ENCODE assay signal across 18 cellular contexts in the genomic region with DNA sequence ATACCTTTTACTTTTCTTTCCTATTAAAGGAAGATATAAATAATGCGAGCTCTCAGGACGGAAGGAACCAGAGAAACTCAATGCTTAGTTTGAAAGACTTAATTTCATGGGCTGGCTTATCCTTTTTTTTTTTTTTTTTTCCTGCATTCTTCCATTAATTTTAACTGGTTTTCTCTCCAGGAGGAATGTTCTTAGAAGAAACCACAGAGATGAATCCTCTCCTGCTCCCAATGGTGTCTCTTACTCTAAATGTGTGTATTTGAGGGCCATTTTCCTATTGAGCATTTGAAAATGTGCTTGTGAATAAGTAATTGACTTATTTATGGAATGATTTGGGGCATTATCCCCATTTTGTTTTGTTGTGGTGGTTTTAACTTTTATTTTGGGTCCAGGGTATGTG.
A peak's percentile ranks its signal among the peaks of the same experiment; 100 is the strongest.
DNase-seq lines count a peak whose midpoint lies in the region; FAIRE-seq and TF ChIP-seq lines count a peak whose summit lies in the region.
"Had no signal": no experiment of that assay in that cellular context is flagged by ENCODE, and none has a peak within 500 bp of the region (broad histone marks: within the 10 kb centered on the region; RNA-seq: fewer than 3 reads in every experiment).

No MANE protein-coding gene starts in this region.

- TF ChIP-seq CTCF in H9 (conservative IDR thresholded peaks at IDR 0.05) (no peak), H1 (IDR thresholded peaks at IDR 0.05; ENCODE audit: control extremely low read depth in 1 of 3, insufficient read depth in 1 of 3, low read depth in 1 of 3, low read length in 3 of 3) (no peak)

- H4K20me1 ChIP-seq in H9 (ENCODE audit: control insufficient read depth, insufficient read depth, insufficient read length) (no peaks in the 10 kb centered on the region), H1 (replicated peaks in 1 of 2; ENCODE audit: control insufficient read depth in 1 of 2, insufficient read depth in 2 of 2, low read length in 2 of 2) (no peaks in the 10 kb centered on the region)

- H3K18ac ChIP-seq in H9 (ENCODE audit: insufficient read length, low read depth, low read length) (no peak overlapping the region), H1 (ENCODE audit: extremely low read depth, low read length) (no peak overlapping the region), neuronal stem cell (ENCODE audit: low read length) (no peak overlapping the region)

- no peak for TF ChIP-seq POLR2A in H1 (IDR thresholded peaks at IDR 0.05; ENCODE audit: control extremely low read depth in 1 of 2, low read depth in 2 of 2, low read length in 2 of 2)

- H2BK120ac ChIP-seq in H9 (ENCODE audit: low read depth, low read length, poor library complexity, severe bottlenecking) (no peak overlapping the region), H1 (replicated peaks; ENCODE audit: low read depth, low read length) (no peak overlapping the region), neuronal stem cell (ENCODE audit: low read depth, low read length) (no peak overlapping the region)

- no peaks in the 10 kb centered on the region for H3K27me3 ChIP-seq in H9 (ENCODE audit: insufficient read depth, low read length)
- H3K27me3 ChIP-seq in H1 (replicated peaks in 1 of 4; ENCODE audit: control insufficient read depth in 3 of 4, extremely low read depth in 1 of 4, insufficient read depth in 3 of 4, low read length in 3 of 4), result peaks cover 0 to 13% (median 6%) of the 10 kb centered on the region in 4 experiments; a peak in 4 of 7 replicates
- peaks cover 0 to 2% (median 0%) of the 10 kb centered on the region in 3 experiments for H3K27me3 ChIP-seq in neuronal stem cell (ENCODE audit: control insufficient read depth in 3 of 3, insufficient read depth in 3 of 3, low read depth in 1 of 3, low read length in 3 of 3)

- H2AK5ac ChIP-seq in H9 (ENCODE audit: insufficient read length, low read length) (no peak overlapping the region), H1 (ENCODE audit: low read depth, low read length) (no peak overlapping the region), neuronal stem cell (ENCODE audit: low read depth, low read length) (no peak overlapping the region)

- peak overlapping the region; percentile 3 to 52 (median 30); a peak in 4 of 8 replicates for H3K4me3 ChIP-seq in H1 (ENCODE audit: extremely low read depth in 1 of 4, insufficient read depth in 2 of 4, low read depth in 3 of 4, low read length in 4 of 4)
- no peak overlapping the region for H3K4me3 ChIP-seq in neuronal stem cell (ENCODE audit: low read length in 2 of 2)

- H3K27ac Mint-ChIP-seq in activated naive CD4-positive, alpha-beta T cell treated with anti-CD3 and anti-CD28 coated beads for 36 hours, result peak overlapping the region; percentile 6
- no peak overlapping the region for H3K27ac Mint-ChIP-seq in H9

- no peaks in the 10 kb centered on the region for H3K9me3 ChIP-seq in H9 (ENCODE audit: control insufficient read depth, low read depth, low read length)
- H3K9me3 ChIP-seq in H1 (ENCODE audit: insufficient read depth in 2 of 2, low read depth in 1 of 2, low read length in 1 of 2), result no peaks in the 10 kb centered on the region
- no peaks in the 10 kb centered on the region for H3K9me3 ChIP-seq in neuronal stem cell (replicated peaks in 1 of 2; ENCODE audit: control insufficient read depth in 2 of 2, insufficient read depth in 1 of 2, low read depth in 1 of 2, low read length in 2 of 2)

- H3K4me2 ChIP-seq in H9 (ENCODE audit: insufficient read depth, insufficient read length, low read length), result peak overlapping the region; percentile 27
- peak overlapping the region; percentile 24 to 63 for H3K4me2 ChIP-seq in H1 (ENCODE audit: insufficient read depth in 1 of 2, low read depth in 2 of 2, low read length in 2 of 2)
- H3K4me2 ChIP-seq in neuronal stem cell (ENCODE audit: insufficient read depth, low read length, poor library complexity, severe bottlenecking), result no peak overlapping the region

- H3K27me3 Mint-ChIP-seq in activated naive CD4-positive, alpha-beta T cell treated with anti-CD3 and anti-CD28 coated beads for 36 hours (ENCODE audit: low read depth), result no peaks in the 10 kb centered on the region
- peaks cover 13% of the 10 kb centered on the region for H3K27me3 Mint-ChIP-seq in H9 (ENCODE audit: low read depth)
- H3K27me3 Mint-ChIP-seq: CD4-positive, alpha-beta memory T cell had no signal

- H3K14ac ChIP-seq in H9 (ENCODE audit: insufficient read depth, low read length), result no peak overlapping the region
- no peak overlapping the region for H3K14ac ChIP-seq in H1 (ENCODE audit: insufficient read length)
- no peak overlapping the region for H3K14ac ChIP-seq in neuronal stem cell (ENCODE audit: low read length)

- no peak overlapping the region for H3K4me3 Mint-ChIP-seq in activated naive CD4-positive, alpha-beta T cell treated with anti-CD3 and anti-CD28 coated beads for 36 hours
- no peak overlapping the region for H3K4me3 Mint-ChIP-seq in H9
- H3K4me3 Mint-ChIP-seq: CD4-positive, alpha-beta memory T cell had no signal

- H3K9me3 Mint-ChIP-seq in activated naive CD4-positive, alpha-beta T cell treated with anti-CD3 and anti-CD28 coated beads for 36 hours, result peaks cover 2% of the 10 kb centered on the region
- H3K9me3 Mint-ChIP-seq in H9, result no peaks in the 10 kb centered on the region
- H3K9me3 Mint-ChIP-seq: CD4-positive, alpha-beta memory T cell had no signal

- H4K8ac ChIP-seq in H9 (replicated peaks; ENCODE audit: insufficient read length, low read depth, low read length), result no peak overlapping the region
- no peak overlapping the region for H4K8ac ChIP-seq in H1 (ENCODE audit: extremely low read depth, insufficient read depth, low read length)
- no peak overlapping the region for H4K8ac ChIP-seq in neuronal stem cell (ENCODE audit: low read depth, low read length)

- H2BK20ac ChIP-seq in H9 (ENCODE audit: low read depth, low read length, poor library complexity, severe bottlenecking) (no peak overlapping the region), H1 (ENCODE audit: low read length) (no peak overlapping the region)

- CTCF ChIA-PET in activated naive CD4-positive, alpha-beta T cell treated with anti-CD3 and anti-CD28 coated beads for 36 hours (lab: Charles Lee), result interaction anchor here (0.6 to 1.4 kb wide), 3 partner anchors 8 to 39 kb away, joined by 3 to 5 read pairs (median 4); no protein-coding TSS in a partner anchor
- CTCF ChIA-PET in H1 (lab: Charles Lee; ENCODE audit: partially characterized antibody), result interaction anchor here (0.6 to 2.2 kb wide), 6 partner anchors 10 to 602 kb away, joined by 3 to 8 read pairs (median 3); no protein-coding TSS in a partner anchor

- H3K4me1 ChIP-seq in H9 (ENCODE audit: insufficient read depth, low read length), result no peaks in the 10 kb centered on the region; the same call in 1 of the 2 replicates
- peaks cover 0 to 2% (median 1%) of the 10 kb centered on the region in 4 experiments; a peak in 1 of 7 replicates for H3K4me1 ChIP-seq in H1 (replicated peaks in 1 of 4; ENCODE audit: control insufficient read depth in 3 of 4, insufficient read depth in 4 of 4, low read length in 3 of 4)
- H3K4me1 ChIP-seq in neuronal stem cell (ENCODE audit: control insufficient read depth in 2 of 2, insufficient read depth in 1 of 2, low read depth in 1 of 2, low read length in 2 of 2), result peaks cover 0 to 10% of the 10 kb centered on the region in 2 donors

- H2BK15ac ChIP-seq in H9 (ENCODE audit: low read depth, low read length) (no peak overlapping the region), H1 (ENCODE audit: low read length) (no peak overlapping the region), neuronal stem cell (ENCODE audit: low read length) (no peak overlapping the region)

- H3K4ac ChIP-seq in H9 (ENCODE audit: low read depth, low read length), result no peak overlapping the region
- H3K4ac ChIP-seq in H1 (replicated peaks; ENCODE audit: insufficient read length, low read depth, low read length), result no peak overlapping the region
- no peak overlapping the region for H3K4ac ChIP-seq in neuronal stem cell (ENCODE audit: low read length)

- no peak overlapping the region for H2BK12ac ChIP-seq in H9 (ENCODE audit: insufficient read length, low read depth, low read length)
- H2BK12ac ChIP-seq in H1 (ENCODE audit: low read depth, low read length), result no peak overlapping the region
- H2BK12ac ChIP-seq in neuronal stem cell (ENCODE audit: low read length), result no peak overlapping the region

- DNase-seq in activated naive CD4-positive, alpha-beta T cell treated with anti-CD3 and anti-CD28 coated beads for 36 hours, result no peak
- DNase-seq in activated naive CD4-positive, alpha-beta T cell treated with Interleukin-2 at 50 U/mL for 16 hours, result no peak
- DNase-seq in H9, result no peak
- no peak for DNase-seq in H1 (ENCODE audit: low read depth in 1 of 2, low spot score in 2 of 2)
- DNase-seq in renal cortical epithelial cell (ENCODE audit: low read depth), result peak; percentile 54
- no peak for DNase-seq in neuronal stem cell (ENCODE audit: low spot score)
- no peak for DNase-seq in NCI-H2227 treated with DMSO at 0.1 percent for 48 hours (lab: John Stamatoyannopoulos, UW)
- no peak for DNase-seq in cardiac septum (ENCODE audit: low spot score)
- DNase-seq: CD4-positive, alpha-beta memory T cell; DMS153; EL; KG1; NCI-H1417 treated with DMSO at 0.1 percent for 48 hours; NCI-H1930; NCI-H345; NCI-H526; SIG-M5 had no signal

- H4K5ac ChIP-seq in H9 (ENCODE audit: insufficient read length, low read depth, low read length) (no peak overlapping the region), H1 (ENCODE audit: insufficient read length, low read depth, low read length) (no peak overlapping the region)

- no peak for TF ChIP-seq RAD21 in H1 (IDR thresholded peaks at IDR 0.05 in 1 of 2, conservative IDR thresholded peaks at IDR 0.05 in 1 of 2; ENCODE audit: low read depth in 2 of 2, low read length in 2 of 2)

- H3K27ac ChIP-seq in H9 (ENCODE audit: insufficient read length, low read depth, low read length) (no peak overlapping the region), H1 (ENCODE audit: low read depth, low read length) (no peak overlapping the region), neuronal stem cell (replicated peaks; ENCODE audit: low read length) (no peak overlapping the region)

- no peaks in the 10 kb centered on the region for H3K36me3 Mint-ChIP-seq in activated naive CD4-positive, alpha-beta T cell treated with anti-CD3 and anti-CD28 coated beads for 36 hours (ENCODE audit: low read depth)
- H3K36me3 Mint-ChIP-seq in H9 (ENCODE audit: insufficient read depth in 1 of 3, low read depth in 3 of 3), result no peaks in the 10 kb centered on the region
- H3K36me3 Mint-ChIP-seq: CD4-positive, alpha-beta memory T cell had no signal

- H3K9ac ChIP-seq in H9 (ENCODE audit: extremely low read depth, insufficient read length, low read length), result no peak overlapping the region
- no peak overlapping the region for H3K9ac ChIP-seq in H1 (replicated peaks in 1 of 4; ENCODE audit: extremely low read depth in 1 of 4, low read depth in 3 of 4, low read length in 3 of 4)
- H3K9ac ChIP-seq in neuronal stem cell (ENCODE audit: low read depth, low read length, poor library complexity), result no peak overlapping the region

- WGBS in H9 (ENCODE audit: extremely low coverage, insufficient read length, low lambda C conversion rate), result no CpG with 5 or more reads among the region's 2 CpGs
- 87% methylated on average over 2 of the region's 2 CpGs; no CpG with 5 or more reads in 1 of the 2 experiments for WGBS in H1 (ENCODE audit: extremely low coverage in 1 of 2, insufficient coverage in 1 of 2, insufficient read length in 1 of 2, insufficient replicate concordance in 2 of 2, low coverage in 1 of 2, low lambda C conversion rate in 2 of 2, missing lambda C conversion rate in 1 of 2), 2 experiments
- no CpG with 5 or more reads among the region's 2 CpGs for WGBS in neuronal stem cell (ENCODE audit: extremely low coverage in 2 of 2, insufficient read length in 2 of 2, insufficient replicate concordance in 1 of 2), 2 donors

- H3K56ac ChIP-seq in H9 (ENCODE audit: insufficient read length, low read depth, low read length), result no peak overlapping the region
- no peak overlapping the region for H3K56ac ChIP-seq in H1 (replicated peaks; ENCODE audit: insufficient read length, low read depth, low read length)

- POLR2A ChIA-PET in H1 (lab: Charles Lee; ENCODE audit: partially characterized antibody), result interaction anchor here (0.6 kb wide), 1 partner anchor 503 kb away, joined by 4 read pairs; no protein-coding TSS in a partner anchor

- no peak for TF ChIP-seq EP300 in H1 (IDR thresholded peaks at IDR 0.05; ENCODE audit: borderline replicate concordance in 1 of 2, low read depth in 2 of 2, low read length in 2 of 2)

- no peaks in the 10 kb centered on the region for H3K23me2 ChIP-seq in H9 (ENCODE audit: insufficient read length, low read depth, low read length, poor library complexity, severe bottlenecking)
- no peaks in the 10 kb centered on the region; the same call in 1 of the 2 replicates for H3K23me2 ChIP-seq in H1 (ENCODE audit: low read depth, low read length)

- H3K4me1 Mint-ChIP-seq in activated naive CD4-positive, alpha-beta T cell treated with anti-CD3 and anti-CD28 coated beads for 36 hours (ENCODE audit: low read depth), result peaks cover 40% of the 10 kb centered on the region
- H3K4me1 Mint-ChIP-seq in H9, result peaks cover 6 to 15% of the 10 kb centered on the region in 2 experiments; a peak in 2 of 4 replicates

- no peak for FAIRE-seq in H1 (lab: Jason Lieb, UNC)
- FAIRE-seq: A204.1 had no signal

- H4K91ac ChIP-seq in H9 (ENCODE audit: insufficient read length, low read depth, low read length) (no peak overlapping the region), H1 (replicated peaks; ENCODE audit: insufficient read length, low read length) (no peak overlapping the region), neuronal stem cell (ENCODE audit: low read depth, low read length, poor library complexity) (no peak overlapping the region)

- no peak overlapping the region for H2AFZ ChIP-seq in H9 (ENCODE audit: low read length)
- H2AFZ ChIP-seq in H1 (ENCODE audit: low read length), result peak overlapping the region; percentile 93; the same call in 1 of the 2 replicates
- no peak overlapping the region for H2AFZ ChIP-seq in neuronal stem cell (ENCODE audit: low read length)

- no peak overlapping the region for H3K23ac ChIP-seq in H9 (ENCODE audit: insufficient read length, low read depth, low read length)
- H3K23ac ChIP-seq in H1 (ENCODE audit: insufficient read length), result no peak overlapping the region
- H3K23ac ChIP-seq in neuronal stem cell (ENCODE audit: low read depth, low read length, poor library complexity), result no peak overlapping the region

- no peaks in the 10 kb centered on the region for H3K36me3 ChIP-seq in H1 (ENCODE audit: control insufficient read depth in 2 of 4, insufficient read depth in 4 of 4, low read length in 3 of 4)
- H3K36me3 ChIP-seq in neuronal stem cell (replicated peaks in 1 of 2; ENCODE audit: control insufficient read depth in 2 of 2, insufficient read depth in 2 of 2, low read length in 2 of 2), result no peaks in the 10 kb centered on the region

- intact Hi-C loops in activated naive CD4-positive, alpha-beta T cell treated with anti-CD3 and anti-CD28 coated beads for 36 hours (cut with micrococcal nuclease), result loop anchor here (1.0 to 2.0 kb wide), 6 partner anchors 16 to 69 kb away; no protein-coding TSS in a partner anchor
- intact Hi-C loops in cardiac septum (cut with DNase I), result no loop called here

- no peak overlapping the region for H2BK5ac ChIP-seq in H9 (ENCODE audit: insufficient read length, low read length)
- H2BK5ac ChIP-seq in H1 (ENCODE audit: low read depth, low read length), result no peak overlapping the region
- H2BK5ac ChIP-seq in neuronal stem cell (ENCODE audit: low read length), result no peak overlapping the region

- no peak overlapping the region for H3T11ph ChIP-seq in H9 (ENCODE audit: low read length)

- H3K79me1 ChIP-seq in H9 (ENCODE audit: insufficient read depth, low read depth, low read length, poor library complexity, severe bottlenecking) (no peaks in the 10 kb centered on the region), H1 (ENCODE audit: low read depth, low read length) (no peaks in the 10 kb centered on the region), neuronal stem cell (ENCODE audit: low read depth, low read length) (no peaks in the 10 kb centered on the region)

- H3K79me2 ChIP-seq in H9 (ENCODE audit: insufficient read depth, low read length) (no peaks in the 10 kb centered on the region), H1 (ENCODE audit: control insufficient read depth in 1 of 2, insufficient read depth in 2 of 2, low read length in 2 of 2) (no peaks in the 10 kb centered on the region)

Comparison
In these comparisons a context has a peak if more than half of its experiments do, and no peak if none do; other contexts are left out.
1. H3K4me3 ChIP-seq: peak in H1 (4 of 4); none in neuronal stem cell (0 of 2).